ENCODE assay signal across 1 cellular context in genomic region chr14:56815301-56815700, GRCh38.
TF ChIP-seq lines count a peak whose summit lies in the region.

No MANE protein-coding gene starts in this region.

TF ChIP-seq in GM23338, 12 proteins besides CTCF, POLR2A, EP300 and RAD21 (continued from another document):
- no peak for TF ChIP-seq CREB1 (CRISPR knock-in tag; IDR thresholded peaks at IDR 0.05; ENCODE audit: low read depth)
